Comparison of ENCODE assay signal across 1 cellular context in the genomic region with DNA sequence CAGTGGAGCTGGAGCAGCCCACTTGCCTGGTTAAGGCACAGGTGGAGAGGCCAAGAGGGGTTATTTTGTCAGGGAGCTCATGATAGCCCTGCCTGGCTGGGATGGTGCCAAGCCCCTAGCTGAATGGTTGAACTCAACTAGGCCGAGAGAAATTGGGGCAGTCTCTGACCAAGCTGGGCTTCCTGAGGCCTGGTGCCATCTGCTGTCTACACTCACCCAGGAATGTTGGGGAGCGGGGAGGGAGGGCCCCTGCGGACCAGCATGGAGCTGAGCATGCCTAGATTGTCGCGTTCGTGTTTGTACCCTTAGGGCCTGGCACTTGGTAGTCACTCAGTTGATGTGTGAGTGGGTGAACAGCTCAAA.
TF ChIP-seq lines count a peak whose summit lies in the region.

No MANE protein-coding gene starts in this region.

TF ChIP-seq in GM23338, 12 proteins besides CTCF, POLR2A, EP300 and RAD21 (continued from another document):
- TF ChIP-seq NANOG (IDR thresholded peaks at IDR 0.05; ENCODE audit: borderline replicate concordance) = no peak
- TF ChIP-seq ETS1 (IDR thresholded peaks at IDR 0.05) = no peak
- no peak for TF ChIP-seq REST (IDR thresholded peaks at IDR 0.05; ENCODE audit: unreplicated experiment)
- TF ChIP-seq EZH2 (IDR thresholded peaks at IDR 0.05; ENCODE audit: low read depth, unreplicated experiment) = no peak
